In genomic region chr10:117698809-117699208, GRCh38 we compare ENCODE assay signal across 27 cellular contexts.
DNase-seq lines count a peak whose midpoint lies in the region; ATAC-seq, FAIRE-seq and TF ChIP-seq lines count a peak whose summit lies in the region.
"Had no signal": no experiment of that assay in that cellular context is flagged by ENCODE, and none has a peak within 500 bp of the region (broad histone marks: within the 10 kb centered on the region; RNA-seq: fewer than 3 reads in every experiment).

No MANE protein-coding gene starts in this region.

- TF ChIP-seq EP300 in Ishikawa (IDR thresholded peaks at IDR 0.05; ENCODE audit: borderline replicate concordance) (no peak), K562 (IDR thresholded peaks at IDR 0.05; ENCODE audit: low read length) (no peak)

- H3K9ac ChIP-seq in K562 (ENCODE audit: insufficient read depth in 1 of 2, low read depth in 2 of 2, low read length in 2 of 2) = no peak overlapping the region
- H3K9ac ChIP-seq: BLaER1 had no signal

- no peak for FAIRE-seq in K562 (lab: Jason Lieb, UNC)
- FAIRE-seq: A204.1, GM12878, GM12892, GM18507 had no signal

- in situ Hi-C loops in K562 (cut with MboI) = no loop called here

- WGBS in K562 (ENCODE audit: insufficient coverage, low coverage, missing lambda C conversion rate) = 0% methylated on average over 2 of the region's 2 CpGs

- H3K4me3 ChIP-seq in GM23338 (no peak overlapping the region), K562 (no peak overlapping the region)
- H3K4me3 ChIP-seq: BLaER1, GM12878 had no signal

- CTCF ChIA-PET in K562 (lab: Yijun Ruan, JAX; ENCODE audit: low intra/inter-chr PET ratio) = no interaction called here

- no peak overlapping the region for H3K27ac Mint-ChIP-seq in GM23338
- H3K27ac Mint-ChIP-seq in stimulated activated naive CD8-positive, alpha-beta T cell treated with anti-CD3 and anti-CD28 coated beads, Interleukin-15, amount 100 ng/mL, for 72 hours = no peak overlapping the region
- H3K27ac Mint-ChIP-seq: CD14-positive monocyte; CD4-positive, alpha-beta memory T cell; CD4-positive, CD25-positive, alpha-beta regulatory T cell; CD8-positive, alpha-beta memory T cell had no signal

- ATAC-seq in GM23338 (no peak), K562 (no peak), omental fat pad (ENCODE audit: low FRiP score) (no peak)
- ATAC-seq in stimulated activated naive CD8-positive, alpha-beta T cell treated with anti-CD3 and anti-CD28 coated beads, Interleukin-15, amount 100 ng/mL, for 72 hours = no peak
- ATAC-seq: GM12878 had no signal

- H3K27me3 ChIP-seq in GM23338 (ENCODE audit: insufficient read depth) (no peaks in the 10 kb centered on the region), K562 (ENCODE audit: control insufficient read depth in 2 of 2, insufficient read depth in 2 of 2, low read length in 2 of 2) (no peaks in the 10 kb centered on the region; a peak in 2 of 5 replicates)
- H3K27me3 ChIP-seq: BE2C, BLaER1 had no signal

- H3K9me1 ChIP-seq in K562 (ENCODE audit: control insufficient read depth, insufficient read depth, low read length) = no peaks in the 10 kb centered on the region

- H4K20me1 ChIP-seq in GM23338 (replicated peaks; ENCODE audit: insufficient read depth) (no peaks in the 10 kb centered on the region), K562 (replicated peaks; ENCODE audit: control insufficient read depth, insufficient read depth, low read length) (no peaks in the 10 kb centered on the region)
- H4K20me1 ChIP-seq: BLaER1 had no signal

- no peak overlapping the region for H3K4me2 ChIP-seq in GM23338
- H3K4me2 ChIP-seq in K562 (ENCODE audit: insufficient read depth, low read length) = no peak overlapping the region
- H3K4me2 ChIP-seq: BLaER1 had no signal

- H3K9me2 ChIP-seq in GM23338 (ENCODE audit: insufficient read depth) = no peaks in the 10 kb centered on the region

- H3K4me3 Mint-ChIP-seq in GM23338 = no peak overlapping the region
- H3K4me3 Mint-ChIP-seq in stimulated activated naive CD8-positive, alpha-beta T cell treated with anti-CD3 and anti-CD28 coated beads, Interleukin-15, amount 100 ng/mL, for 72 hours = no peak overlapping the region
- H3K4me3 Mint-ChIP-seq: CD14-positive monocyte; CD4-positive, alpha-beta memory T cell; CD4-positive, CD25-positive, alpha-beta regulatory T cell; CD8-positive, alpha-beta memory T cell had no signal

- no TSS peak for BruUV-seq in K562 (replicated peaks; lab: Mats Ljungman, UMichigan)

- H3K4me1 Mint-ChIP-seq in GM23338 = no peaks in the 10 kb centered on the region
- no peaks in the 10 kb centered on the region for H3K4me1 Mint-ChIP-seq in stimulated activated naive CD8-positive, alpha-beta T cell treated with anti-CD3 and anti-CD28 coated beads, Interleukin-15, amount 100 ng/mL, for 72 hours
- H3K4me1 Mint-ChIP-seq: CD4-positive, alpha-beta memory T cell; CD4-positive, CD25-positive, alpha-beta regulatory T cell; CD8-positive, alpha-beta memory T cell had no signal

- H3K9me3 ChIP-seq in K562 (replicated peaks; ENCODE audit: control insufficient read depth, insufficient read depth, low read depth, low read length) = no peaks in the 10 kb centered on the region
- H3K9me3 ChIP-seq: BE2C, BLaER1 had no signal

- H3K79me2 ChIP-seq in GM23338 (replicated peaks; ENCODE audit: insufficient read depth) (no peaks in the 10 kb centered on the region), K562 (ENCODE audit: control insufficient read depth, insufficient read depth, low read length) (no peaks in the 10 kb centered on the region)

- no peaks in the 10 kb centered on the region for H3K4me1 ChIP-seq in GM23338 (ENCODE audit: insufficient read depth)
- H3K4me1 ChIP-seq in K562 (replicated peaks in 1 of 2; ENCODE audit: control insufficient read depth in 2 of 2, insufficient read depth in 2 of 2, low read length in 2 of 2) = no peaks in the 10 kb centered on the region
- H3K4me1 ChIP-seq: BE2C, BLaER1 had no signal

- H3K36me3 ChIP-seq in GM23338 (ENCODE audit: insufficient read depth) (no peaks in the 10 kb centered on the region), K562 (ENCODE audit: control insufficient read depth, insufficient read depth, low read length) (no peaks in the 10 kb centered on the region)
- H3K36me3 ChIP-seq: BE2C, BLaER1 had no signal

- no peak for TF ChIP-seq POLR2A in K562 (conservative IDR thresholded peaks at IDR 0.05)

- H2AFZ ChIP-seq in GM23338 (peak overlapping the region; percentile 66), K562 (ENCODE audit: low read depth, low read length) (no peak overlapping the region)

- TF ChIP-seq RAD21 in Ishikawa (IDR thresholded peaks at IDR 0.05; ENCODE audit: low read depth) = no peak
- no peak for TF ChIP-seq RAD21 in K562 (CRISPR knock-in tag; conservative IDR thresholded peaks at IDR 0.05 in 1 of 2, IDR thresholded peaks at IDR 0.05 in 1 of 2)

- no peaks in the 10 kb centered on the region for H3K36me3 Mint-ChIP-seq in GM23338 (ENCODE audit: low read depth)
- H3K36me3 Mint-ChIP-seq: CD14-positive monocyte; CD4-positive, alpha-beta memory T cell; CD4-positive, CD25-positive, alpha-beta regulatory T cell; CD8-positive, alpha-beta memory T cell had no signal

- no peaks in the 10 kb centered on the region for H3K9me3 Mint-ChIP-seq in GM23338
- H3K9me3 Mint-ChIP-seq in stimulated activated naive CD8-positive, alpha-beta T cell treated with anti-CD3 and anti-CD28 coated beads, Interleukin-15, amount 100 ng/mL, for 72 hours = peaks cover 0 to 7% of the 10 kb centered on the region in 2 donors
- H3K9me3 Mint-ChIP-seq: CD14-positive monocyte had no signal

- intact Hi-C loops in K562 (cut with micrococcal nuclease) = no loop called here

- no peak overlapping the region for H3K27ac ChIP-seq in GM23338 (ENCODE audit: low read depth)
- H3K27ac ChIP-seq in K562 (ENCODE audit: extremely low read depth, low read depth, low read length) = no peak overlapping the region
- H3K27ac ChIP-seq: BLaER1 had no signal

- TF ChIP-seq CTCF in GM23338 (conservative IDR thresholded peaks at IDR 0.05; ENCODE audit: low read depth in 2 of 2) (no peak), K562 (IDR thresholded peaks at IDR 0.05 in 2 of 3, conservative IDR thresholded peaks at IDR 0.05 in 1 of 3; ENCODE audit: insufficient read depth in 2 of 3, low read depth in 1 of 3, low read length in 3 of 3) (no peak), omental fat pad (IDR thresholded peaks at IDR 0.05) (no peak)

- POLR2A ChIA-PET in K562 (lab: Yijun Ruan, JAX) = no interaction called here

- no peak for DNase-seq in GM23338 (ENCODE audit: low spot score)
- no peak for DNase-seq in K562 (ENCODE audit: extremely low read depth in 1 of 4, low spot score in 3 of 4)
- DNase-seq in omental fat pad (ENCODE audit: low spot score) = no peak
- DNase-seq in stimulated activated naive CD8-positive, alpha-beta T cell treated with anti-CD3 and anti-CD28 coated beads, Interleukin-15, amount 100 ng/mL, for 72 hours = no peak
- DNase-seq in NAMALWA (ENCODE audit: low spot score) = no peak
- DNase-seq: 8988T; ACHN; BE2C; C1 segment of cervical spinal cord; CD4-positive, alpha-beta memory T cell; CD4-positive, CD25-positive, alpha-beta regulatory T cell; CD8-positive, alpha-beta memory T cell; COR-L47; DMS 273 treated with DMSO at 0.1 percent for 48 hours; DMS153; DMS53; DMS79; DND-41; EL; GDM1 had no signal

- H3K27me3 Mint-ChIP-seq in GM23338 (ENCODE audit: insufficient read depth, low read depth, poor library complexity) = no peaks in the 10 kb centered on the region
- H3K27me3 Mint-ChIP-seq in stimulated activated naive CD8-positive, alpha-beta T cell treated with anti-CD3 and anti-CD28 coated beads, Interleukin-15, amount 100 ng/mL, for 72 hours = peaks cover 50% of the 10 kb centered on the region

- H3F3A ChIP-seq in GM23338 (replicated peaks; ENCODE audit: low read depth) = no peaks in the 10 kb centered on the region

TF ChIP-seq in Ishikawa, 13 proteins besides CTCF, POLR2A, EP300 and RAD21:
- TF ChIP-seq, protein P1, sequence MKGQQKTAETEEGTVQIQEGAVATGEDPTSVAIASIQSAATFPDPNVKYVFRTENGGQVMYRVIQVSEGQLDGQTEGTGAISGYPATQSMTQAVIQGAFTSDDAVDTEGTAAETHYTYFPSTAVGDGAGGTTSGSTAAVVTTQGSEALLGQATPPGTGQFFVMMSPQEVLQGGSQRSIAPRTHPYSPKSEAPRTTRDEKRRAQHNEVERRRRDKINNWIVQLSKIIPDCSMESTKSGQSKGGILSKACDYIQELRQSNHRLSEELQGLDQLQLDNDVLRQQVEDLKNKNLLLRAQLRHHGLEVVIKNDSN (IDR thresholded peaks at IDR 0.05) = peak; percentile 67
- no peak for TF ChIP-seq TEAD4 (IDR thresholded peaks at IDR 0.05)

TF ChIP-seq in K562, 482 proteins besides CTCF, POLR2A, EP300 and RAD21 (continues in another document):
- TF ChIP-seq NFYB (IDR thresholded peaks at IDR 0.05; ENCODE audit: extremely low read depth, insufficient read length) = peak; percentile 36
- TF ChIP-seq, protein P2, sequence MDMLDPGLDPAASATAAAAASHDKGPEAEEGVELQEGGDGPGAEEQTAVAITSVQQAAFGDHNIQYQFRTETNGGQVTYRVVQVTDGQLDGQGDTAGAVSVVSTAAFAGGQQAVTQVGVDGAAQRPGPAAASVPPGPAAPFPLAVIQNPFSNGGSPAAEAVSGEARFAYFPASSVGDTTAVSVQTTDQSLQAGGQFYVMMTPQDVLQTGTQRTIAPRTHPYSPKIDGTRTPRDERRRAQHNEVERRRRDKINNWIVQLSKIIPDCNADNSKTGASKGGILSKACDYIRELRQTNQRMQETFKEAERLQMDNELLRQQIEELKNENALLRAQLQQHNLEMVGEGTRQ (CRISPR knock-in tag; IDR thresholded peaks at IDR 0.05) = peak; percentile 26; the same call in 1 of the 2 replicates
- TF ChIP-seq TFE3 (CRISPR knock-in tag; IDR thresholded peaks at IDR 0.05) = peak; percentile 75
- no peak for TF ChIP-seq XRCC3 (IDR thresholded peaks at IDR 0.05)
- TF ChIP-seq RFX5 (IDR thresholded peaks at IDR 0.05; ENCODE audit: low read depth, low read length) = no peak
- TF ChIP-seq CHCHD3 (CRISPR knock-in tag; IDR thresholded peaks at IDR 0.05) = no peak
